Comparison of ENCODE assay signal across 8 cellular contexts in genomic region chr11:134207538-134208239, GRCh38. TPM values are rescaled to one million over a fixed set of nuclear protein-coding genes. Genes with fewer than 3 reads are reported as not detected.
DNase-seq lines count a peak whose midpoint lies in the region; ATAC-seq, FAIRE-seq and TF ChIP-seq lines count a peak whose summit lies in the region.

No MANE protein-coding gene starts in this region.

- ATAC-seq in HG02759 (IDR thresholded peaks at IDR 0.05; ENCODE audit: unreplicated experiment), result no peak

- H3K27ac ChIP-seq in OCI-LY7 (ENCODE audit: low read depth, low read length, poor library complexity, severe bottlenecking) (no peak overlapping the region), hepatocyte (no peak overlapping the region)

- FAIRE-seq in H54 (lab: Jason Lieb, UNC), result no peak

- POLR2A ChIA-PET in OCI-LY7 (lab: Charles Lee), result interaction anchor here (0.6 to 1.4 kb wide), 4 partner anchors 13 to 44 kb away, joined by 3 to 6 read pairs (median 4); partner anchors contain the start of genes NCAPD3 and VPS26B

- H3K4me2 ChIP-seq in OCI-LY7 (ENCODE audit: low read length), result no peak overlapping the region
- H3K4me2 ChIP-seq in hepatocyte, result no peak overlapping the region

- H3K79me2 ChIP-seq in OCI-LY7 (ENCODE audit: insufficient read depth, low read depth, low read length) (peaks cover 29% of the 10 kb centered on the region), hepatocyte (peaks cover 4% of the 10 kb centered on the region)

- H3K36me3 ChIP-seq in GM06990 (ENCODE audit: control insufficient read depth, insufficient read depth, low read length) (peaks cover 6% of the 10 kb centered on the region), OCI-LY7 (ENCODE audit: insufficient read depth, low read length) (peaks cover 99% of the 10 kb centered on the region), hepatocyte (replicated peaks; ENCODE audit: insufficient read depth, low read depth) (no peaks in the 10 kb centered on the region)

- intact Hi-C loops in OCI-LY7 (cut with micrococcal nuclease; ENCODE audit: unreplicated experiment), result loop anchor here (1.0 kb wide), 1 partner anchor 37 kb away; no protein-coding TSS in a partner anchor

- DNase-seq in GM06990 (ENCODE audit: extremely low read depth, insufficient read length), result no peak
- peak; percentile 46 for DNase-seq in OCI-LY7 (ENCODE audit: low spot score)
- peak; percentile 87 for DNase-seq in activated effector memory CD4-positive, alpha-beta T cell treated with anti-CD3 and anti-CD28 coated beads, Interleukin-2, amount 50 U/mL, for 16 hours
- DNase-seq in hepatocyte (ENCODE audit: low spot score), result peak; percentile 31
- DNase-seq in stimulated activated CD4-positive, alpha-beta T cell treated with anti-CD3 and anti-CD28 coated beads, TNF-alpha, amount 100 ng/mL, for 48 hours (ENCODE audit: low read depth in 3 of 3), result peak; percentile 27 to 52 (median 47)
- DNase-seq in H54 (ENCODE audit: insufficient read length, low spot score), result no peak
- DNase-seq in germinal center (ENCODE audit: low spot score), result no peak

- no peak for TF ChIP-seq POLR2A in H54 (IDR thresholded peaks at IDR 0.05; ENCODE audit: low read depth, low read length)

- TF ChIP-seq CTCF in GM06990 (IDR thresholded peaks at IDR 0.05; ENCODE audit: insufficient read depth, low read length, poor library complexity, severe bottlenecking), result peak; percentile 67
- TF ChIP-seq CTCF in OCI-LY7 (conservative IDR thresholded peaks at IDR 0.05; ENCODE audit: low read length), result peak; percentile 81
- TF ChIP-seq CTCF in hepatocyte (IDR thresholded peaks at IDR 0.05; ENCODE audit: poor library complexity), result peak; percentile 61

- H2AFZ ChIP-seq in OCI-LY7 (ENCODE audit: low read length), result no peak overlapping the region
- no peak overlapping the region for H2AFZ ChIP-seq in hepatocyte

- CTCF ChIA-PET in OCI-LY7 (lab: Charles Lee; ENCODE audit: unreplicated experiment), result no interaction called here

- H3K27me3 ChIP-seq in GM06990 (replicated peaks; ENCODE audit: control insufficient read depth, insufficient read depth, low read length), result no peaks in the 10 kb centered on the region
- H3K27me3 ChIP-seq in hepatocyte, result no peaks in the 10 kb centered on the region

- H3K4me1 ChIP-seq in OCI-LY7 (ENCODE audit: insufficient read depth, low read length, poor library complexity, severe bottlenecking) (no peaks in the 10 kb centered on the region), hepatocyte (ENCODE audit: insufficient read depth) (no peaks in the 10 kb centered on the region)

- H3K9me3 ChIP-seq in OCI-LY7 (ENCODE audit: low read length) (no peaks in the 10 kb centered on the region), hepatocyte (ENCODE audit: low read depth) (no peaks in the 10 kb centered on the region)

- no TSS peak for BruUV-seq in OCI-LY7 (replicated peaks; lab: Mats Ljungman, UMichigan)

- WGBS in hepatocyte (ENCODE audit: low lambda C conversion rate, missing lambda C conversion rate), result 86% methylated on average over 15 of the region's 16 CpGs

- H3K9me2 ChIP-seq in OCI-LY7 (ENCODE audit: insufficient read depth, low read length) (no peaks in the 10 kb centered on the region), hepatocyte (replicated peaks; ENCODE audit: insufficient read depth) (no peaks in the 10 kb centered on the region)

- H4K20me1 ChIP-seq in OCI-LY7 (ENCODE audit: insufficient read depth, low read length) (peaks cover 27% of the 10 kb centered on the region; the same call in 1 of the 2 replicates), hepatocyte (ENCODE audit: insufficient read depth, poor library complexity, severe bottlenecking) (no peaks in the 10 kb centered on the region)

- no peak overlapping the region for H3K4me3 ChIP-seq in GM06990 (replicated peaks; ENCODE audit: low read depth, low read length)
- no peak overlapping the region for H3K4me3 ChIP-seq in OCI-LY7 (ENCODE audit: low read depth, low read length, poor library complexity, severe bottlenecking)
- H3K4me3 ChIP-seq in hepatocyte, result no peak overlapping the region

RNA-seq across cellular contexts. Expression of gene NCAPD3, which starts 16.1 kb away (rescaled TPM):
- 72.8 and 89.1 TPM in 2 replicates for total RNA-seq in OCI-LY7 (2014; rRNA removed; shearing (Covaris generic))
- total RNA-seq in OCI-LY7 (2022) (112 and 125 TPM in 2 replicates), hepatocyte (9.5 and 16.5 TPM in 2 replicates)
- 5.8 and 8.8 TPM in 2 replicates for polyA plus RNA-seq in hepatocyte

RNA-seq across cellular contexts. Expression of gene VPS26B, which starts 16.8 kb away (rescaled TPM):
- 22.7 and 24.9 TPM in 2 replicates for total RNA-seq in OCI-LY7 (2014; rRNA removed; shearing (Covaris generic))
- total RNA-seq in OCI-LY7 (2022), result 25.1 and 33.1 TPM in 2 replicates
- 25.7 and 28.2 TPM in 2 replicates for total RNA-seq in hepatocyte
- polyA plus RNA-seq in hepatocyte, result 29.5 and 37.3 TPM in 2 replicates

RNA-seq across cellular contexts. Expression of gene THYN1, which starts 45.5 kb away (rescaled TPM):
- 82.8 and 101 TPM in 2 replicates for total RNA-seq in OCI-LY7 (2014; rRNA removed; shearing (Covaris generic))
- 51.6 and 52.4 TPM in 2 replicates for total RNA-seq in OCI-LY7 (2022)
- total RNA-seq in hepatocyte, result 42.3 and 45.7 TPM in 2 replicates
- polyA plus RNA-seq in hepatocyte, result 56.4 and 59.8 TPM in 2 replicates

RNA-seq across cellular contexts. Expression of gene ACAD8, which starts 45.7 kb away (rescaled TPM):
- 22.8 and 29.7 TPM in 2 replicates for total RNA-seq in OCI-LY7 (2014; rRNA removed; shearing (Covaris generic))
- total RNA-seq in OCI-LY7 (2022) (20.4 and 24.7 TPM in 2 replicates), hepatocyte (18.9 and 22.6 TPM in 2 replicates)
- 19.6 and 21.6 TPM in 2 replicates for polyA plus RNA-seq in hepatocyte

Comparison
In these comparisons a context has a peak if more than half of its experiments do, and no peak if none do; other contexts are left out.
1. DNase-seq: peak in OCI-LY7 (single experiment), activated effector memory CD4-positive, alpha-beta T cell treated with anti-CD3 and anti-CD28 coated beads, Interleukin-2, amount 50 U/mL, for 16 hours (single experiment), hepatocyte (single experiment) and stimulated activated CD4-positive, alpha-beta T cell treated with anti-CD3 and anti-CD28 coated beads, TNF-alpha, amount 100 ng/mL, for 48 hours (3 of 3); none in GM06990 (single experiment), H54 (single experiment) and germinal center (single experiment).
2. Peak in every context shown above with its lines, with median percentiles within 50 percentile points of each other: CTCF ChIP-seq.